11 cellular contexts compared by ENCODE assay signal in the genomic region with DNA sequence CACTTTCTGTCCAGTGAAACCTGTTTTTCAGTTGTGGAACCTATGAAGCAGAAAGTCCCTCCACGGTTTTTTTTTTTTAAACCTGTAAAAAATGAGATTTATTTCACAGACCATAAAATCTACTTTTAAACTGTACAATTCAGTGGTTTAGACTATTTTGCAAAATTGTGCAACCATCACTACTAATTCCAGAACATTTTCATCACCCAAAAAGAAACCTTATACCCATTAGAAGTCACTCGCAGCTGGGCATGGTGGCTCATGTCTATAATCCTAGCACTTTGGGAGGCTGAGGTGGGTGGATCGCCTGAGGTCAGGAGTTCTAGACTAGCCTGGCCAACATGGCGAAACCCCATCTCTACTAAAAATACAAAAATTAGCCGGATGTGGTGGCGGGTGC. TPM values are rescaled to one million over a fixed set of nuclear protein-coding genes. Genes with fewer than 3 reads are reported as not detected.
DNase-seq lines count a peak whose midpoint lies in the region; FAIRE-seq and TF ChIP-seq lines count a peak whose summit lies in the region.
"Not testable (repeated sequence)": the region's sequence is repeated elsewhere in the genome, so short reads cannot be mapped to it uniquely, and the experiment has no call there.
"Had no signal": no experiment of that assay in that cellular context is flagged by ENCODE, and none has a peak within 500 bp of the region (broad histone marks: within the 10 kb centered on the region; RNA-seq: fewer than 3 reads in every experiment).

No MANE protein-coding gene starts in this region.

- WGBS in GM23248 (ENCODE audit: low coverage in 1 of 2, low lambda C conversion rate in 2 of 2, missing lambda C conversion rate in 2 of 2), 2 experiments: 65 to 76% methylated on average over 6 of the region's 6 CpGs
- WGBS in smooth muscle cell (ENCODE audit: low lambda C conversion rate): 79% methylated on average over 6 of the region's 6 CpGs

- not testable (repeated sequence) for H3K27me3 ChIP-seq in BLaER1; GM23248 (replicated peaks; ENCODE audit: insufficient read depth); Loucy (ENCODE audit: insufficient read depth, low read length, poor library complexity, severe bottlenecking)
- peaks cover 30% of the 10 kb centered on the region for H3K27me3 ChIP-seq in smooth muscle cell (ENCODE audit: low read depth)

- not testable (repeated sequence) for FAIRE-seq in kidney (lab: Jason Lieb, UNC)

- BruUV-seq in OCI-LY7 (replicated peaks; lab: Mats Ljungman, UMichigan): not testable (repeated sequence)

- H3K4me2 ChIP-seq in BLaER1 (peak overlapping the region; percentile 94), Loucy (ENCODE audit: low read depth, low read length, poor library complexity, severe bottlenecking) (peak overlapping the region; percentile 76), OCI-LY7 (ENCODE audit: low read length) (peak overlapping the region; percentile 82; the same call in 1 of the 2 replicates)
- not testable (repeated sequence) for H3K4me2 ChIP-seq in GM23248 (ENCODE audit: unreplicated experiment); smooth muscle cell

- not testable (repeated sequence) for H3K4me3 ChIP-seq in BLaER1; GM23248; Loucy (ENCODE audit: low read length, poor library complexity, severe bottlenecking); OCI-LY7 (ENCODE audit: low read depth, low read length, poor library complexity, severe bottlenecking); kidney (ENCODE audit: low read length in 2 of 2); smooth muscle cell

- H4K20me1 ChIP-seq in BLaER1; GM23248 (ENCODE audit: insufficient read depth); Loucy (ENCODE audit: insufficient read depth, low read length, poor library complexity, severe bottlenecking); OCI-LY7 (ENCODE audit: insufficient read depth, low read length); smooth muscle cell (ENCODE audit: low read depth): not testable (repeated sequence)

- H3K9me3 Mint-ChIP-seq in chondrocyte (ENCODE audit: low read depth): not testable (repeated sequence)

- POLR2A ChIA-PET in OCI-LY7 (lab: Charles Lee): interaction anchor here (0.7 to 4.9 kb wide), 5 partner anchors 13 to 296 kb away, joined by 3 to 23 read pairs (median 5); no protein-coding TSS in a partner anchor

- H3K9ac ChIP-seq in BLaER1; kidney (ENCODE audit: low read length in 2 of 2): not testable (repeated sequence)
- H3K9ac ChIP-seq in GM23248: peak overlapping the region; percentile 72
- H3K9ac ChIP-seq in Loucy (ENCODE audit: low read depth, low read length, poor library complexity, severe bottlenecking): peak overlapping the region; percentile 92
- H3K9ac ChIP-seq in smooth muscle cell (ENCODE audit: low read depth): peak overlapping the region; percentile 50

- CTCF ChIA-PET in OCI-LY7 (lab: Charles Lee; ENCODE audit: unreplicated experiment): interaction anchor here (0.6 to 1.0 kb wide), 3 partner anchors 76 to 831 kb away, joined by 3 read pairs; no protein-coding TSS in a partner anchor

- H3K4me1 Mint-ChIP-seq in chondrocyte (ENCODE audit: low read depth): peaks cover 26% of the 10 kb centered on the region

- not testable (repeated sequence) for H3K36me3 ChIP-seq in BLaER1; GM23248 (ENCODE audit: low read depth); Loucy (ENCODE audit: insufficient read depth, low read length); OCI-LY7 (ENCODE audit: insufficient read depth, low read length); kidney (ENCODE audit: control insufficient read depth in 1 of 2, insufficient read depth in 2 of 2, low read length in 2 of 2); smooth muscle cell (ENCODE audit: low read depth)

- H3K4me3 Mint-ChIP-seq in chondrocyte (ENCODE audit: unreplicated experiment): not testable (repeated sequence)

- intact Hi-C loops in OCI-LY7 (cut with micrococcal nuclease; ENCODE audit: unreplicated experiment) (loop anchor here (2.0 to 5.0 kb wide), 5 partner anchors 54 to 504 kb away; no protein-coding TSS in a partner anchor), kidney (cut with DNase I) (loop anchor here (10.0 kb wide), 1 partner anchor 292 kb away; no protein-coding TSS in a partner anchor)

- not testable (repeated sequence) for TF ChIP-seq CTCF in Loucy (conservative IDR thresholded peaks at IDR 0.05; ENCODE audit: low read length); OCI-LY7 (conservative IDR thresholded peaks at IDR 0.05; ENCODE audit: low read length); VCaP (conservative IDR thresholded peaks at IDR 0.05); chondrocyte (IDR thresholded peaks at IDR 0.05); kidney (IDR thresholded peaks at IDR 0.05; ENCODE audit: borderline replicate concordance, extremely low read depth, insufficient read depth); smooth muscle cell (IDR thresholded peaks at IDR 0.05; ENCODE audit: borderline replicate concordance, insufficient read depth, poor library complexity, severe bottlenecking)

- H2AFZ ChIP-seq in GM23248: 0 out of 2 replicates have a peak overlapping the region, but pooled peaks have one; percentile 68
- H2AFZ ChIP-seq in Loucy (ENCODE audit: low read length); OCI-LY7 (ENCODE audit: low read length); smooth muscle cell (ENCODE audit: low read depth): not testable (repeated sequence)

- H3K27me3 Mint-ChIP-seq in chondrocyte (ENCODE audit: low read depth): peaks cover 19% of the 10 kb centered on the region

- H3K79me2 ChIP-seq in GM23248 (ENCODE audit: insufficient read depth); OCI-LY7 (ENCODE audit: insufficient read depth, low read depth, low read length); smooth muscle cell (ENCODE audit: low read depth): not testable (repeated sequence)
- peaks cover 14% of the 10 kb centered on the region; the same call in 1 of the 2 replicates for H3K79me2 ChIP-seq in Loucy (ENCODE audit: insufficient read depth, low read length)

- not testable (repeated sequence) for H3K36me3 Mint-ChIP-seq in chondrocyte (ENCODE audit: low read depth)

- H3K27ac ChIP-seq in BLaER1; kidney (ENCODE audit: low read depth in 2 of 2, low read length in 2 of 2): not testable (repeated sequence)
- H3K27ac ChIP-seq in GM23248 (peak overlapping the region; percentile 72), OCI-LY7 (ENCODE audit: low read depth, low read length, poor library complexity, severe bottlenecking) (peak overlapping the region; percentile 27), VCaP (peak overlapping the region; percentile 35; the same call in 1 of the 2 replicates), smooth muscle cell (ENCODE audit: low read depth) (peak overlapping the region; percentile 70)

- H3K9me2 ChIP-seq in GM23248 (ENCODE audit: insufficient read depth); Loucy (replicated peaks; ENCODE audit: low read depth, low read length); OCI-LY7 (ENCODE audit: insufficient read depth, low read length): not testable (repeated sequence)

- not testable (repeated sequence) for H3K9me3 ChIP-seq in BLaER1; GM23248 (ENCODE audit: low read depth); Loucy (ENCODE audit: insufficient read depth, low read depth, low read length); OCI-LY7 (ENCODE audit: low read length); kidney (ENCODE audit: control insufficient read depth in 1 of 2, low read length in 2 of 2); smooth muscle cell (replicated peaks; ENCODE audit: low read depth)

- DNase-seq in GM23248 (peak; percentile 38), kidney (peak; percentile 7)
- DNase-seq in OCI-LY7 (ENCODE audit: low spot score); chondrocyte (ENCODE audit: low spot score); smooth muscle cell (lab: John Stamatoyannopoulos, UW; ENCODE audit: unreplicated experiment): not testable (repeated sequence)

- in situ Hi-C loops in GM23248 (cut with MboI): loop anchor here (10.0 to 25.0 kb wide), 2 partner anchors 179 to 292 kb away; no protein-coding TSS in a partner anchor

- H3K4me1 ChIP-seq in BLaER1 (peaks cover 91% of the 10 kb centered on the region), GM23248 (ENCODE audit: insufficient read depth) (peaks cover 15% of the 10 kb centered on the region), Loucy (ENCODE audit: insufficient read depth, low read length, poor library complexity, severe bottlenecking) (peaks cover 72% of the 10 kb centered on the region), OCI-LY7 (ENCODE audit: insufficient read depth, low read length, poor library complexity, severe bottlenecking) (peaks cover 63% of the 10 kb centered on the region)
- H3K4me1 ChIP-seq in kidney (ENCODE audit: control insufficient read depth in 1 of 2, insufficient read depth in 1 of 2, low read depth in 1 of 2, low read length in 2 of 2); smooth muscle cell (ENCODE audit: low read depth): not testable (repeated sequence)

- H3K27ac Mint-ChIP-seq in chondrocyte (ENCODE audit: unreplicated experiment): peak overlapping the region; percentile 62

- H3F3A ChIP-seq in GM23248 (ENCODE audit: insufficient read depth); smooth muscle cell (ENCODE audit: low read depth): not testable (repeated sequence)
- peaks cover 15% of the 10 kb centered on the region for H3F3A ChIP-seq in Loucy (ENCODE audit: low read depth)

RNA-seq across cellular contexts. Expression of gene UMODL1, which starts 45.4 kb away (rescaled TPM):
- total RNA-seq in GM23248 (2014; rRNA removed; shearing (Covaris generic)): not detected in 2 replicates
- not detected in 2 replicates for polyA plus RNA-seq in GM23248 (2016; fragmentation: Nextera tagmentation; extraction: Ambion mirVana)
- 6.6 and 12.3 TPM in 2 replicates for total RNA-seq in OCI-LY7 (2014; rRNA removed; shearing (Covaris generic))
- 7.4 and 10.0 TPM in 2 replicates for total RNA-seq in OCI-LY7 (2022)
- 0.29 TPM in 1 of 3 replicates, not detected in the others for total RNA-seq in chondrocyte
- total RNA-seq in kidney: not detected
- 0.39 TPM for polyA plus RNA-seq in kidney (ENCODE audit: insufficient read depth, low read depth, low replicate concordance)
- not detected in 2 replicates for total RNA-seq in smooth muscle cell
- 0.14 TPM in 1 of 2 replicates, not detected in the other for polyA plus RNA-seq in smooth muscle cell
- total RNA-seq: A673, HFFc6, HT1080 had no signal
